1 cellular context compared by ENCODE assay signal in genomic region chr12:21353487-21353886, GRCh38.
TF ChIP-seq lines count a peak whose summit lies in the region.

No MANE protein-coding gene starts in this region.

TF ChIP-seq in GM23338, 12 proteins besides CTCF, POLR2A, EP300 and RAD21 (continued from another document):
- TF ChIP-seq, protein P1, sequence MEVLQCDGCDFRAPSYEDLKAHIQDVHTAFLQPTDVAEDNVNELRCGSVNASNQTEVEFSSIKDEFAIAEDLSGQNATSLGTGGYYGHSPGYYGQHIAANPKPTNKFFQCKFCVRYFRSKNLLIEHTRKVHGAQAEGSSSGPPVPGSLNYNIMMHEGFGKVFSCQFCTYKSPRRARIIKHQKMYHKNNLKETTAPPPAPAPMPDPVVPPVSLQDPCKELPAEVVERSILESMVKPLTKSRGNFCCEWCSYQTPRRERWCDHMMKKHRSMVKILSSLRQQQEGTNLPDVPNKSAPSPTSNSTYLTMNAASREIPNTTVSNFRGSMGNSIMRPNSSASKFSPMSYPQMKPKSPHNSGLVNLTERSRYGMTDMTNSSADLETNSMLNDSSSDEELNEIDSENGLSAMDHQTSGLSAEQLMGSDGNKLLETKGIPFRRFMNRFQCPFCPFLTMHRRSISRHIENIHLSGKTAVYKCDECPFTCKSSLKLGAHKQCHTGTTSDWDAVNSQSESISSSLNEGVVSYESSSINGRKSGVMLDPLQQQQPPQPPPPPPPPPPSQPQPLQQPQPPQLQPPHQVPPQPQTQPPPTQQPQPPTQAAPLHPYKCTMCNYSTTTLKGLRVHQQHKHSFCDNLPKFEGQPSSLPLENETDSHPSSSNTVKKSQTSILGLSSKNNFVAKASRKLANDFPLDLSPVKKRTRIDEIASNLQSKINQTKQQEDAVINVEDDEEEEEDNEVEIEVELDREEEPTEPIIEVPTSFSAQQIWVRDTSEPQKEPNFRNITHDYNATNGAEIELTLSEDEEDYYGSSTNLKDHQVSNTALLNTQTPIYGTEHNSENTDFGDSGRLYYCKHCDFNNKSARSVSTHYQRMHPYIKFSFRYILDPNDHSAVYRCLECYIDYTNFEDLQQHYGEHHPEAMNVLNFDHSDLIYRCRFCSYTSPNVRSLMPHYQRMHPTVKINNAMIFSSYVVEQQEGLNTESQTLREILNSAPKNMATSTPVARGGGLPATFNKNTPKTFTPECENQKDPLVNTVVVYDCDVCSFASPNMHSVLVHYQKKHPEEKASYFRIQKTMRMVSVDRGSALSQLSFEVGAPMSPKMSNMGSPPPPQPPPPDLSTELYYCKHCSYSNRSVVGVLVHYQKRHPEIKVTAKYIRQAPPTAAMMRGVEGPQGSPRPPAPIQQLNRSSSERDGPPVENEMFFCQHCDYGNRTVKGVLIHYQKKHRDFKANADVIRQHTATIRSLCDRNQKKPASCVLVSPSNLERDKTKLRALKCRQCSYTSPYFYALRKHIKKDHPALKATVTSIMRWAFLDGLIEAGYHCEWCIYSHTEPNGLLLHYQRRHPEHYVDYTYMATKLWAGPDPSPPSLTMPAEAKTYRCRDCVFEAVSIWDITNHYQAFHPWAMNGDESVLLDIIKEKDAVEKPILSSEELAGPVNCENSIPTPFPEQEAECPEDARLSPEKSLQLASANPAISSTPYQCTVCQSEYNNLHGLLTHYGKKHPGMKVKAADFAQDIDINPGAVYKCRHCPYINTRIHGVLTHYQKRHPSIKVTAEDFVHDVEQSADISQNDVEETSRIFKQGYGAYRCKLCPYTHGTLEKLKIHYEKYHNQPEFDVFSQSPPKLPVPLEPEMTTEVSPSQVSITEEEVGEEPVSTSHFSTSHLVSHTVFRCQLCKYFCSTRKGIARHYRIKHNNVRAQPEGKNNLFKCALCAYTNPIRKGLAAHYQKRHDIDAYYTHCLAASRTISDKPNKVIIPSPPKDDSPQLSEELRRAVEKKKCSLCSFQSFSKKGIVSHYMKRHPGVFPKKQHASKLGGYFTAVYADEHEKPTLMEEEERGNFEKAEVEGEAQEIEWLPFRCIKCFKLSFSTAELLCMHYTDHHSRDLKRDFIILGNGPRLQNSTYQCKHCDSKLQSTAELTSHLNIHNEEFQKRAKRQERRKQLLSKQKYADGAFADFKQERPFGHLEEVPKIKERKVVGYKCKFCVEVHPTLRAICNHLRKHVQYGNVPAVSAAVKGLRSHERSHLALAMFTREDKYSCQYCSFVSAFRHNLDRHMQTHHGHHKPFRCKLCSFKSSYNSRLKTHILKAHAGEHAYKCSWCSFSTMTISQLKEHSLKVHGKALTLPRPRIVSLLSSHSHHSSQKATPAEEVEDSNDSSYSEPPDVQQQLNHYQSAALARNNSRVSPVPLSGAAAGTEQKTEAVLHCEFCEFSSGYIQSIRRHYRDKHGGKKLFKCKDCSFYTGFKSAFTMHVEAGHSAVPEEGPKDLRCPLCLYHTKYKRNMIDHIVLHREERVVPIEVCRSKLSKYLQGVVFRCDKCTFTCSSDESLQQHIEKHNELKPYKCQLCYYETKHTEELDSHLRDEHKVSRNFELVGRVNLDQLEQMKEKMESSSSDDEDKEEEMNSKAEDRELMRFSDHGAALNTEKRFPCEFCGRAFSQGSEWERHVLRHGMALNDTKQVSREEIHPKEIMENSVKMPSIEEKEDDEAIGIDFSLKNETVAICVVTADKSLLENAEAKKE (CRISPR knock-in tag; IDR thresholded peaks at IDR 0.05): no peak
- TF ChIP-seq CREB1 (CRISPR knock-in tag; IDR thresholded peaks at IDR 0.05; ENCODE audit: low read depth): no peak
- TF ChIP-seq EZH2 (IDR thresholded peaks at IDR 0.05; ENCODE audit: low read depth, unreplicated experiment): no peak
- no peak for TF ChIP-seq POLR2AphosphoS5 (IDR thresholded peaks at IDR 0.05; ENCODE audit: low read depth)
- no peak for TF ChIP-seq ZNF331 (CRISPR knock-in tag; IDR thresholded peaks at IDR 0.05; ENCODE audit: low read depth)
- no peak for TF ChIP-seq JUNB (IDR thresholded peaks at IDR 0.05; ENCODE audit: unreplicated experiment)
